12 cellular contexts compared by ENCODE assay signal in genomic region chr10:119700321-119700954, GRCh38. TPM values are rescaled to one million over a fixed set of nuclear protein-coding genes. Genes with fewer than 3 reads are reported as not detected.
DNase-seq lines count a peak whose midpoint lies in the region; ATAC-seq, FAIRE-seq and TF ChIP-seq lines count a peak whose summit lies in the region.
"Had no signal": no experiment of that assay in that cellular context is flagged by ENCODE, and none has a peak within 500 bp of the region (broad histone marks: within the 10 kb centered on the region; RNA-seq: fewer than 3 reads in every experiment).

No MANE protein-coding gene starts in this region.

- H3K4me3 ChIP-seq in foreskin fibroblast (ENCODE audit: low read depth in 1 of 2, low read length in 2 of 2) (no peak overlapping the region), small intestine (ENCODE audit: low read depth in 1 of 2, low read length in 2 of 2) (no peak overlapping the region)
- H3K4me3 ChIP-seq: Peyer's patch had no signal

- WGBS in small intestine, 3 donors, result 59 to 70% (median 63%) methylated on average over 4 of the region's 4 CpGs

- ATAC-seq in GM18517 (IDR thresholded peaks at IDR 0.05; ENCODE audit: unreplicated experiment) (peak; percentile 52), GM21717 (IDR thresholded peaks at IDR 0.05; ENCODE audit: unreplicated experiment) (peak; percentile 37), HG03442 (IDR thresholded peaks at IDR 0.05; ENCODE audit: unreplicated experiment) (peak; percentile 54)
- peak; percentile 13 for ATAC-seq in activated T-helper 17 cell treated with anti-CD3 and anti-CD28 coated beads, Interleukin-2, amount 50 U/mL, for 72 hours (replicated peaks)

- H3K9me3 Mint-ChIP-seq in activated T-helper 17 cell treated with anti-CD3 and anti-CD28 coated beads, Interleukin-2, amount 50 U/mL, for 72 hours, result peaks cover 4% of the 10 kb centered on the region

- TF ChIP-seq CTCF in foreskin fibroblast (IDR thresholded peaks at IDR 0.05; ENCODE audit: low read depth, low read length), result no peak

- H3K4me1 Mint-ChIP-seq in activated T-helper 17 cell treated with anti-CD3 and anti-CD28 coated beads, Interleukin-2, amount 50 U/mL, for 72 hours, result peaks cover 35% of the 10 kb centered on the region

- H3K27me3 Mint-ChIP-seq in activated T-helper 17 cell treated with anti-CD3 and anti-CD28 coated beads, Interleukin-2, amount 50 U/mL, for 72 hours, result peaks cover 6% of the 10 kb centered on the region

- no peak for FAIRE-seq in small intestine (lab: Jason Lieb, UNC)

- no peaks in the 10 kb centered on the region for H3K27me3 ChIP-seq in small intestine (ENCODE audit: control insufficient read depth in 2 of 2, insufficient read depth in 2 of 2, low read length in 2 of 2)
- H3K27me3 ChIP-seq: Peyer's patch had no signal

- H3K4me3 Mint-ChIP-seq in activated T-helper 17 cell treated with anti-CD3 and anti-CD28 coated beads, Interleukin-2, amount 50 U/mL, for 72 hours, result peak overlapping the region; percentile 45

- peak overlapping the region; percentile 75 for H3K27ac Mint-ChIP-seq in activated T-helper 17 cell treated with anti-CD3 and anti-CD28 coated beads, Interleukin-2, amount 50 U/mL, for 72 hours

- no peak overlapping the region for H3K27ac ChIP-seq in small intestine (ENCODE audit: low read depth in 1 of 2, low read length in 1 of 2)

- no peaks in the 10 kb centered on the region for H3K36me3 ChIP-seq in small intestine (ENCODE audit: control insufficient read depth in 2 of 2, insufficient read depth in 2 of 2, low read length in 2 of 2)
- H3K36me3 ChIP-seq: Peyer's patch had no signal

- H3K4me1 ChIP-seq in small intestine (ENCODE audit: control insufficient read depth in 2 of 2, insufficient read depth in 1 of 2, low read depth in 1 of 2, low read length in 1 of 2), result no peaks in the 10 kb centered on the region

- no peak for DNase-seq in foreskin fibroblast
- DNase-seq in anterior cingulate cortex (lab: John Stamatoyannopoulos, UW), result no peak
- no peak for DNase-seq in NCI-H446 treated with DMSO at 0.1 percent for 48 hours (lab: John Stamatoyannopoulos, UW)
- DNase-seq in small intestine, result no peak
- DNase-seq: DMS 273 treated with DMSO at 0.1 percent for 48 hours; mesendoderm; Peyer's patch; stimulated activated naive CD4-positive, alpha-beta T cell had no signal

- H3K9me3 ChIP-seq in small intestine (ENCODE audit: control insufficient read depth, low read depth), result no peaks in the 10 kb centered on the region
- H3K9me3 ChIP-seq: Peyer's patch had no signal

- peaks cover 14% of the 10 kb centered on the region for H3K36me3 Mint-ChIP-seq in activated T-helper 17 cell treated with anti-CD3 and anti-CD28 coated beads, Interleukin-2, amount 50 U/mL, for 72 hours (ENCODE audit: low read depth)

RNA-seq across cellular contexts. Expression of gene INPP5F, which starts 25.4 kb away (rescaled TPM):
- total RNA-seq in activated T-helper 17 cell treated with anti-CD3 and anti-CD28 coated beads, Interleukin-2, amount 50 U/mL, for 72 hours, result 10 to 100 TPM; 12.4 to 26.3 TPM
- polyA plus RNA-seq in small intestine, result 1 to 10 TPM; 3.5 to 6.2 (median 4.2) TPM

RNA-seq across cellular contexts. Expression of gene BAG3, which starts 49.3 kb away (rescaled TPM):
- total RNA-seq in activated T-helper 17 cell treated with anti-CD3 and anti-CD28 coated beads, Interleukin-2, amount 50 U/mL, for 72 hours, result 10 to 100 TPM; 24.7 to 26.6 TPM
- 10 to 100 TPM in 2 of 3 donors, 1 to 10 TPM in 1; 9.5 to 15.3 (median 11.2) TPM for polyA plus RNA-seq in small intestine
